ENCODE assay signal across 8 cellular contexts in genomic region chr6:31541658-31542521, GRCh38. TPM values are rescaled to one million over a fixed set of nuclear protein-coding genes. Genes with fewer than 3 reads are reported as not detected.
DNase-seq lines count a peak whose midpoint lies in the region; ATAC-seq, FAIRE-seq and TF ChIP-seq lines count a peak whose summit lies in the region.

Gene DDX39B (minus strand): TSS chr6:31542003. CDS start chr6:31540532, 1,471 bp downstream.

- H3K4me1 ChIP-seq in heart right ventricle (peaks cover 22 to 55% (median 41%) of the 10 kb centered on the region in 9 donors), upper lobe of left lung (peaks cover 28 to 46% (median 40%) of the 10 kb centered on the region in 4 donors)

- H3K27me3 Mint-ChIP-seq in T-helper 1 cell treated with Interleukin-12 subunit alpha and Interleukin-12 subunit beta and Interleukin-4 antibody, amounts not matched to agents 30 μg/mL and 1 μg/mL, for 36 hours (ENCODE audit: low read depth): no peaks in the 10 kb centered on the region

- H3K9me3 ChIP-seq in heart right ventricle: no peaks in the 10 kb centered on the region
- H3K9me3 ChIP-seq in upper lobe of left lung: no peaks in the 10 kb centered on the region

- H3K4me3 ChIP-seq in heart right ventricle (peak within 1 kb of the TSS; percentile 42 to 87 (median 73)), upper lobe of left lung (peak within 1 kb of the TSS; percentile 60 to 63 (median 62))

- DNase-seq in GM12891 (ENCODE audit: insufficient read length, low spot score) (peak; percentile 76), NCI-H146 treated with DMSO at 0.1 percent for 48 hours (lab: John Stamatoyannopoulos, UW; ENCODE audit: unreplicated experiment) (peak; percentile 94), amniotic epithelial cell (ENCODE audit: low read depth) (peak; percentile 97), heart right ventricle (peak; percentile 93 to 96), posterior vena cava (ENCODE audit: low spot score) (peak; percentile 99), upper lobe of left lung (peak; percentile 87 to 96)

- WGBS in heart right ventricle, 2 donors: 0% methylated on average over 43 of the region's 43 CpGs
- WGBS in upper lobe of left lung, 2 donors: 0 to 1% methylated on average over 41 to 43 of the region's 43 CpGs

- H3K27ac ChIP-seq in heart right ventricle: peak within 1 kb of the TSS; percentile 81 to 100 (median 93)
- H3K27ac ChIP-seq in upper lobe of left lung: peak within 1 kb of the TSS; percentile 89 to 99 (median 94)

- peak; percentile 97 for TF ChIP-seq POLR2A in GM12891 (IDR thresholded peaks at IDR 0.05; ENCODE audit: low read depth, low read length)
- TF ChIP-seq POLR2A in upper lobe of left lung (IDR thresholded peaks at IDR 0.05): peak; percentile 4 to 83 (median 77)

- peak; percentile 91 for FAIRE-seq in GM12891 (lab: Jason Lieb, UNC)

- no peaks in the 10 kb centered on the region for H3K9me3 Mint-ChIP-seq in T-helper 1 cell treated with Interleukin-12 subunit alpha and Interleukin-12 subunit beta and Interleukin-4 antibody, amounts not matched to agents 30 μg/mL and 1 μg/mL, for 36 hours

- ATAC-seq in HG02852 (IDR thresholded peaks at IDR 0.05; ENCODE audit: unreplicated experiment) (peak; percentile 63), heart right ventricle (peak; percentile 93 to 96 (median 94)), upper lobe of left lung (ENCODE audit: low FRiP score in 2 of 2) (peak; percentile 95 to 96)

- H3K36me3 Mint-ChIP-seq in T-helper 1 cell treated with Interleukin-12 subunit alpha and Interleukin-12 subunit beta and Interleukin-4 antibody, amounts not matched to agents 30 μg/mL and 1 μg/mL, for 36 hours (ENCODE audit: low read depth): peaks cover 33% of the 10 kb centered on the region

- H3K36me3 ChIP-seq in heart right ventricle: peaks cover 0 to 36% (median 28%) of the 10 kb centered on the region in 9 donors
- peaks cover 13 to 36% (median 33%) of the 10 kb centered on the region in 4 donors for H3K36me3 ChIP-seq in upper lobe of left lung

- peak within 1 kb of the TSS; percentile 87 for H3K27ac Mint-ChIP-seq in T-helper 1 cell treated with Interleukin-12 subunit alpha and Interleukin-12 subunit beta and Interleukin-4 antibody, amounts not matched to agents 30 μg/mL and 1 μg/mL, for 36 hours

- intact Hi-C loops in heart right ventricle (cut with DNase I): loop anchor here in 6 of 10 donors (2.0 to 10.0 kb wide), 8 partner anchors 43 to 413 kb away; partner anchors contain the start of genes MICB (in 4 of the 6), NELFE (in 3 of the 6), SKIC2 (in 3 of the 6) and CSNK2B (in 1 of the 6)
- intact Hi-C loops in posterior vena cava (cut with DNase I): no loop called here

- H3K4me3 Mint-ChIP-seq in T-helper 1 cell treated with Interleukin-12 subunit alpha and Interleukin-12 subunit beta and Interleukin-4 antibody, amounts not matched to agents 30 μg/mL and 1 μg/mL, for 36 hours: peak within 1 kb of the TSS; percentile 93

- TF ChIP-seq EP300 in upper lobe of left lung (IDR thresholded peaks at IDR 0.05): peak in 1 of 4 donors; percentile 56

- peaks cover 43% of the 10 kb centered on the region for H3K4me1 Mint-ChIP-seq in T-helper 1 cell treated with Interleukin-12 subunit alpha and Interleukin-12 subunit beta and Interleukin-4 antibody, amounts not matched to agents 30 μg/mL and 1 μg/mL, for 36 hours (ENCODE audit: low read depth)

- H3K27me3 ChIP-seq in heart right ventricle (no peaks in the 10 kb centered on the region), upper lobe of left lung (no peaks in the 10 kb centered on the region)

- TF ChIP-seq CTCF in heart right ventricle (IDR thresholded peaks at IDR 0.05): no peak
- peak in 2 of 6 experiments; percentile 4 to 28 for TF ChIP-seq CTCF in upper lobe of left lung (IDR thresholded peaks at IDR 0.05)

TF ChIP-seq in GM12891, 5 proteins besides CTCF, POLR2A, EP300 and RAD21:
- TF ChIP-seq PAX5 (IDR thresholded peaks at IDR 0.05; ENCODE audit: insufficient read depth, low read length, severe bottlenecking) (no peak), TAF1 (IDR thresholded peaks at IDR 0.05; ENCODE audit: low read depth, low read length) (peak; percentile 100), POLR2AphosphoS5 (IDR thresholded peaks at IDR 0.05; ENCODE audit: low read depth, low read length) (peak; percentile 97), POU2F2 (IDR thresholded peaks at IDR 0.05; ENCODE audit: low read depth, low read length) (peak; percentile 79), SPI1 (IDR thresholded peaks at IDR 0.05; ENCODE audit: low read depth, low read length) (peak; percentile 45; the same call in 1 of the 2 replicates)

RNA-seq across cellular contexts. Expression of gene DDX39B, which starts in this region (rescaled TPM):
- polyA plus RNA-seq in GM12891 (2012; ENCODE audit: low read depth, missing spikeins): 319 TPM
- total RNA-seq in heart right ventricle: 100 to 1,000 TPM; 154 to 193 (median 172) TPM
- 100 to 1,000 TPM; 160 to 422 TPM for polyA plus RNA-seq in heart right ventricle
- 100 to 1,000 TPM; 165 to 180 TPM for total RNA-seq in posterior vena cava
- 100 to 1,000 TPM; 201 to 541 (median 270) TPM for total RNA-seq in upper lobe of left lung

Comparison
In these comparisons a context has a peak if more than half of its experiments do, and no peak if none do; other contexts are left out.
1. Peak in every context shown above with its lines: DNase-seq, ATAC-seq, H3K4me3 ChIP-seq and H3K27ac ChIP-seq.
2. intact Hi-C loops: an anchor here in heart right ventricle (2.0 to 10.0 kb wide); none called in posterior vena cava.